In the genomic region with DNA sequence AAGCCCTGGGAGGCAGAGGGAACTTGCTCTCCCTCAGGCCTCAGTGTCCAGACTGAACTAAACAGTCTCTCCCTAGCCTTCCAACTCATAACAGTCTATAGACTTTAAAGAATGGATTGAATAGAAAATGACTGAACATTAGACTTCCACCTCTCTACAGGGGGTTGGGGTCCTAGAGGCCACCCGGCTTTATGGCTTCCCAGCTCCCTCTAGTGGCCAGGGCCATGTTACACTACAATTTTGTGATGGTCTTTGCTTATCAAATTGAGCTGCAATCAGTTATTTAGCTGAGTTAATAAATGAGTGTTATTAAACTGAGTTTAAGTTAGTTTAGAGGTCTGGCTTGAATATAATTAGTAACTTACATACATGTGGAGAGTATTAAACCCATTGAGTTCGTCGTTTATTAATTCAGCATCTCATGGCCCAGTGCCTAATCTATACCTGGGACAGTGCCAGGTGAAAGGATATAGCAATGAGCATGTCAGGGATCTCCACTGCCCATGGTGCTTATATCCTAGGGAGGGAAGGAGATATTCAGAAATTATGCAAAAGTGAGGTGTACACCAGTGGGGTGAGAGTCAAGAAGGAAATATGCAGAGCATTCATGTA, we compare ENCODE assay signal across 9 cellular contexts.
A peak's percentile ranks its signal among the peaks of the same experiment; 100 is the strongest.
DNase-seq lines count a peak whose midpoint lies in the region; ATAC-seq and TF ChIP-seq lines count a peak whose summit lies in the region.
"Had no signal": no experiment of that assay in that cellular context is flagged by ENCODE, and none has a peak within 500 bp of the region (broad histone marks: within the 10 kb centered on the region; RNA-seq: fewer than 3 reads in every experiment).

No MANE protein-coding gene starts in this region.

- H3K27me3 Mint-ChIP-seq in Caco-2 (ENCODE audit: insufficient read depth, unreplicated experiment): peaks cover 9% of the 10 kb centered on the region

- H3K36me3 ChIP-seq in Caco-2 (ENCODE audit: control insufficient read depth, insufficient read depth, low read length) (no peaks in the 10 kb centered on the region), gastroesophageal sphincter (no peaks in the 10 kb centered on the region), spleen (no peaks in the 10 kb centered on the region)

- no peak overlapping the region for H3K4me3 Mint-ChIP-seq in Caco-2 (ENCODE audit: unreplicated experiment)
- H3K4me3 Mint-ChIP-seq: T-helper 1 cell treated with Interleukin-12 subunit alpha and Interleukin-12 subunit beta and Interleukin-4 antibody, amounts not matched to agents 30 μg/mL and 1 μg/mL, for 36 hours had no signal

- peaks cover 6% of the 10 kb centered on the region; the same call in 1 of the 2 replicates for H3K4me1 ChIP-seq in Caco-2
- H3K4me1 ChIP-seq in gastroesophageal sphincter: no peaks in the 10 kb centered on the region
- H3K4me1 ChIP-seq in spleen: peaks cover 0 to 26% (median 8%) of the 10 kb centered on the region in 6 donors

- ATAC-seq in GM21529 (IDR thresholded peaks at IDR 0.05; ENCODE audit: unreplicated experiment) (peak; percentile 49), gastroesophageal sphincter (no peak)

- CTCF ChIA-PET in Caco-2 (lab: Charles Lee): interaction anchor here (0.6 to 2.6 kb wide), 15 partner anchors 9 to 225 kb away, joined by 3 to 20 read pairs (median 4); no protein-coding TSS in a partner anchor

- POLR2A ChIA-PET in Caco-2 (lab: Charles Lee): interaction anchor here (0.6 kb wide), 1 partner anchor 12 kb away, joined by 3 read pairs; no protein-coding TSS in a partner anchor

- TF ChIP-seq POLR2A in gastroesophageal sphincter (IDR thresholded peaks at IDR 0.05) (no peak), spleen (IDR thresholded peaks at IDR 0.05) (no peak), lower leg skin (IDR thresholded peaks at IDR 0.05) (no peak)

- BruUV-seq in Caco-2 (replicated peaks; lab: Mats Ljungman, UMichigan): no TSS peak

- no peak overlapping the region for H3K4me3 ChIP-seq in Caco-2 (ENCODE audit: low read depth, low read length)
- H3K4me3 ChIP-seq in gastroesophageal sphincter: no peak overlapping the region
- H3K4me3 ChIP-seq in spleen: no peak overlapping the region
- H3K4me3 ChIP-seq in lower leg skin (ENCODE audit: low read depth, poor library complexity, severe bottlenecking): no peak overlapping the region

- intact Hi-C loops in Caco-2 (cut with micrococcal nuclease; ENCODE audit: unreplicated experiment): loop anchor here (1.0 to 2.0 kb wide), 5 partner anchors 45 to 225 kb away; no protein-coding TSS in a partner anchor
- intact Hi-C loops in spleen (cut with DNase I; ENCODE audit: low total_unique reads): loop anchor here (10.0 kb wide), 2 partner anchors 113 to 213 kb away; no protein-coding TSS in a partner anchor
- intact Hi-C loops in lower leg skin (cut with DNase I; ENCODE audit: low total_unique reads): no loop called here

- TF ChIP-seq CTCF in Caco-2 (IDR thresholded peaks at IDR 0.05; ENCODE audit: insufficient read depth in 1 of 2, low read depth in 1 of 2, low read length in 1 of 2, severe bottlenecking in 1 of 2, unreplicated experiment in 1 of 2) (peak; percentile 87 to 88), gastroesophageal sphincter (IDR thresholded peaks at IDR 0.05) (peak; percentile 47 to 71 (median 56)), spleen (IDR thresholded peaks at IDR 0.05 in 8 of 11, conservative IDR thresholded peaks at IDR 0.05 in 3 of 11) (peak in 10 of 11 experiments; percentile 55 to 80 (median 76)), lower leg skin (IDR thresholded peaks at IDR 0.05) (no peak)

- TF ChIP-seq EP300 in gastroesophageal sphincter (IDR thresholded peaks at IDR 0.05): no peak

- H3K27me3 ChIP-seq in Caco-2 (replicated peaks; ENCODE audit: control insufficient read depth, insufficient read depth, low read length) (no peaks in the 10 kb centered on the region), gastroesophageal sphincter (no peaks in the 10 kb centered on the region), spleen (replicated peaks in 1 of 7) (no peaks in the 10 kb centered on the region)

- no peaks in the 10 kb centered on the region for H3K4me1 Mint-ChIP-seq in Caco-2 (ENCODE audit: low read depth, unreplicated experiment)

- 7 to 28% methylated on average over 3 of the region's 3 CpGs for WGBS in gastroesophageal sphincter (ENCODE audit: low coverage in 1 of 2), 2 donors
- WGBS in spleen, 5 donors: 29 to 33% (median 30%) methylated on average over 3 of the region's 3 CpGs
- WGBS in lower leg skin, 2 donors: 24 to 30% methylated on average over 3 of the region's 3 CpGs

- H3K9me3 ChIP-seq in Caco-2 (no peaks in the 10 kb centered on the region), gastroesophageal sphincter (no peaks in the 10 kb centered on the region), spleen (no peaks in the 10 kb centered on the region)

- H3K27ac ChIP-seq in gastroesophageal sphincter (no peak overlapping the region), spleen (no peak overlapping the region)

- no peak overlapping the region for H3K27ac Mint-ChIP-seq in Caco-2 (ENCODE audit: unreplicated experiment)
- H3K27ac Mint-ChIP-seq: T-helper 1 cell treated with Interleukin-12 subunit alpha and Interleukin-12 subunit beta and Interleukin-4 antibody, amounts not matched to agents 30 μg/mL and 1 μg/mL, for 36 hours had no signal

- peak; percentile 47 to 61 for DNase-seq in Caco-2
- peak; percentile 72 for DNase-seq in NCI-H748 (lab: John Stamatoyannopoulos, UW; ENCODE audit: unreplicated experiment)
- peak; percentile 16 for DNase-seq in activated T-cell treated with anti-CD3 and anti-CD28 coated beads for 24 hours (ENCODE audit: low read depth)
- peak; percentile 79 for DNase-seq in spleen
- no peak for DNase-seq in lower leg skin (ENCODE audit: low spot score in 2 of 2)
- DNase-seq in NCI-H187 (lab: John Stamatoyannopoulos, UW): no peak

- H3K9me3 Mint-ChIP-seq in Caco-2 (ENCODE audit: unreplicated experiment): no peaks in the 10 kb centered on the region
- H3K9me3 Mint-ChIP-seq: T-helper 1 cell treated with Interleukin-12 subunit alpha and Interleukin-12 subunit beta and Interleukin-4 antibody, amounts not matched to agents 30 μg/mL and 1 μg/mL, for 36 hours had no signal

- H3K36me3 Mint-ChIP-seq in Caco-2 (ENCODE audit: insufficient read depth, unreplicated experiment): no peaks in the 10 kb centered on the region

Comparison
In these comparisons a context has a peak if more than half of its experiments do, and no peak if none do; other contexts are left out.
1. DNase-seq: peak in Caco-2 (2 of 2), NCI-H748 (single experiment), activated T-cell treated with anti-CD3 and anti-CD28 coated beads for 24 hours (single experiment) and spleen (single experiment); none in lower leg skin (0 of 2) and NCI-H187 (0 of 2).
2. CTCF ChIP-seq: peak in Caco-2 (2 of 2), gastroesophageal sphincter (4 of 4) and spleen (10 of 11); none in lower leg skin (0 of 3).